ENCODE assay signal across 9 cellular contexts in genomic region chr6:43570876-43571441, GRCh38. TPM values are rescaled to one million over a fixed set of nuclear protein-coding genes. Genes with fewer than 3 reads are reported as not detected.
DNase-seq lines count a peak whose midpoint lies in the region; ATAC-seq and TF ChIP-seq lines count a peak whose summit lies in the region.
"Had no signal": no experiment of that assay in that cellular context is flagged by ENCODE, and none has a peak within 500 bp of the region (broad histone marks: within the 10 kb centered on the region; RNA-seq: fewer than 3 reads in every experiment).

No MANE protein-coding gene starts in this region.

- H3K4me3 Mint-ChIP-seq in glutamatergic neuron (ENCODE audit: unreplicated experiment), result no peak overlapping the region

- peaks cover 0 to 13% (median 8%) of the 10 kb centered on the region in 9 donors for H3K4me1 ChIP-seq in heart right ventricle

- no peaks in the 10 kb centered on the region for H3K27me3 ChIP-seq in heart right ventricle

- no peaks in the 10 kb centered on the region for H3K36me3 Mint-ChIP-seq in glutamatergic neuron (ENCODE audit: unreplicated experiment)

- no peaks in the 10 kb centered on the region for H3K9me3 ChIP-seq in heart right ventricle

- no peak for ATAC-seq in heart right ventricle

- intact Hi-C loops in heart right ventricle (cut with DNase I), result loop anchor here in 1 of 10 donors (2.0 kb wide), 1 partner anchor 26 kb away; no protein-coding TSS in a partner anchor

- 91 to 95% methylated on average over 5 of the region's 5 CpGs for WGBS in heart right ventricle, 2 donors

- H3K9me3 Mint-ChIP-seq in glutamatergic neuron (ENCODE audit: unreplicated experiment), result peaks cover 4% of the 10 kb centered on the region

- H3K4me1 Mint-ChIP-seq in glutamatergic neuron (ENCODE audit: low read depth, unreplicated experiment), result peaks cover 5% of the 10 kb centered on the region

- peak overlapping the region; percentile 62 for H3K27ac Mint-ChIP-seq in glutamatergic neuron (ENCODE audit: unreplicated experiment)

- TF ChIP-seq CTCF in glutamatergic neuron (IDR thresholded peaks at IDR 0.05; ENCODE audit: partially characterized antibody, unreplicated experiment), result no peak
- TF ChIP-seq CTCF in heart right ventricle (IDR thresholded peaks at IDR 0.05), result no peak

- DNase-seq in HCEC 1CT (peak; percentile 66), SIG-M5 treated with dmso at 0.1 percent for 504 hours (lab: John Stamatoyannopoulos, UW; ENCODE audit: unreplicated experiment) (peak; percentile 71), glutamatergic neuron (no peak), NCI-H1694 treated with DMSO at 0.1 percent for 48 hours (lab: John Stamatoyannopoulos, UW) (no peak), SKM-1 treated with dmso at 0.1 percent for 144 hours (lab: John Stamatoyannopoulos, UW; ENCODE audit: unreplicated experiment) (no peak), heart right ventricle (no peak)
- DNase-seq: NCI-H524 treated with DMSO at 0.1 percent for 48 hours, retina had no signal

- no peak overlapping the region for H3K27ac ChIP-seq in heart right ventricle
- H3K27ac ChIP-seq: HL-60 had no signal

- H3K36me3 ChIP-seq in heart right ventricle, result peaks cover 0 to 76% (median 39%) of the 10 kb centered on the region in 9 donors

- H3K4me3 ChIP-seq in heart right ventricle, result no peak overlapping the region

- peaks cover 6% of the 10 kb centered on the region for H3K27me3 Mint-ChIP-seq in glutamatergic neuron (ENCODE audit: unreplicated experiment)

RNA-seq across cellular contexts. Expression of gene XPO5, which starts 4.9 kb away (rescaled TPM):
- 52.7 TPM for total RNA-seq in glutamatergic neuron (ENCODE audit: unreplicated experiment)
- 10 to 100 TPM; 11.7 to 20.1 (median 17.0) TPM for total RNA-seq in heart right ventricle
- polyA plus RNA-seq in heart right ventricle, result 10 to 100 TPM in 1 of 2 donors, 1 to 10 TPM in 1; 6.9 to 10.8 TPM

RNA-seq across cellular contexts. Expression of gene POLH, which starts 5.0 kb away (rescaled TPM):
- total RNA-seq in glutamatergic neuron (ENCODE audit: unreplicated experiment) (20.2 TPM), heart right ventricle (10 to 100 TPM in 4 of 10 donors, 1 to 10 TPM in 6; 5.5 to 11.2 (median 8.9) TPM)
- polyA plus RNA-seq in heart right ventricle, result 1 to 10 TPM; 2.1 to 2.7 TPM

RNA-seq across cellular contexts. Expression of gene POLR1C, which starts 54.1 kb away (rescaled TPM):
- total RNA-seq in glutamatergic neuron (ENCODE audit: unreplicated experiment) (18.9 TPM), heart right ventricle (10 to 100 TPM; 10.3 to 21.9 (median 15.3) TPM)
- 10 to 100 TPM; 13.9 to 35.5 TPM for polyA plus RNA-seq in heart right ventricle

RNA-seq across cellular contexts. Expression of gene YIPF3, which starts 54.2 kb away (rescaled TPM):
- total RNA-seq in glutamatergic neuron (ENCODE audit: unreplicated experiment) (198 TPM), heart right ventricle (10 to 100 TPM; 52.6 to 86.3 (median 69.0) TPM)
- polyA plus RNA-seq in heart right ventricle, result 100 to 1,000 TPM in 1 of 2 donors, 10 to 100 TPM in 1; 50.3 to 115 TPM

RNA-seq across cellular contexts. Expression of gene GTPBP2, which starts 58.1 kb away (rescaled TPM):
- total RNA-seq in glutamatergic neuron (ENCODE audit: unreplicated experiment) (114 TPM), heart right ventricle (10 to 100 TPM; 19.5 to 32.1 (median 25.1) TPM)
- polyA plus RNA-seq in heart right ventricle, result 10 to 100 TPM; 37.3 to 37.9 TPM

Comparison
In these comparisons a context has a peak if more than half of its experiments do, and no peak if none do; other contexts are left out.
1. DNase-seq: peak in HCEC 1CT (single experiment) and SIG-M5 treated with dmso at 0.1 percent for 504 hours (single experiment); none in glutamatergic neuron (single experiment), NCI-H1694 treated with DMSO at 0.1 percent for 48 hours (single experiment), SKM-1 treated with dmso at 0.1 percent for 144 hours (single experiment) and heart right ventricle (0 of 2).